18 cellular contexts compared by ENCODE assay signal in the genomic region with DNA sequence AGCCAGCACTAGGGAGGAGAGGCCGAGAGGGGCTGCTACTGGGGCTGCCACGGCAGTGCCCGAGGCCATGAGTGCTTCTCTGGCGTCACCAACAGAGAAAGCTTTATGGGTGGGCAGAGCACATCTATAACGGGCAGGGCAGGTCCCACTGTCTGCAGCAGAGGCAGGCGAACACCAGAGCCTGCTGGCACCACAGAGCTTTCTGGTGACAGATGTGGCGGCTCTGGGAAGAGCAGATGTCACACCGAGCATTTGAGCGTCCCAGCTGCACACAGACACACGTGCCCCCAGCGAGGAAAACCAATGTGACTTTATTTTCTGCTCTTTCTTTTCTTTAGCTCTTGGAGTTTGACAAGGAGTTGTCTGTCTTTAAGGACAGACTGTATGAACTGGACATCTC.
"Had no signal": no experiment of that assay in that cellular context is flagged by ENCODE, and none has a peak within 500 bp of the region (broad histone marks: within the 10 kb centered on the region; RNA-seq: fewer than 3 reads in every experiment).

No MANE protein-coding gene starts in this region.

- H3K27ac ChIP-seq: gastrocnemius medialis, hepatocyte, left lung, neutrophil, right atrium auricular region, transverse colon, vagina had no signal

- DNase-seq: activated CD4-positive, alpha-beta T cell treated with anti-CD3 and anti-CD28 coated beads, Interleukin-2, amount 10 ng/mL, durations not matched to agents 24 days and 14 days; activated CD4-positive, CD25-positive, alpha-beta regulatory T cell; activated CD8-positive, alpha-beta memory T cell treated with anti-CD3 and anti-CD28 coated beads, Interleukin-2, amount 50 U/mL, for 4 hours; activated CD8-positive, alpha-beta T cell treated with anti-CD3 and anti-CD28 coated beads, Interleukin-2, amount 10 ng/mL, durations not matched to agents 7 days and 5 days; activated gamma-delta T cell; activated T-cell treated with anti-CD3 and anti-CD28 coated beads, Interleukin-2, amount 50 U/mL, for 72 hours; effector memory CD4-positive, alpha-beta T cell; gastrocnemius medialis; left lung; mammary epithelial cell; natural killer cell; stimulated activated CD4-positive, alpha-beta T cell treated with anti-CD3 and anti-CD28 coated beads, Interleukin-2, amount 100 ng/mL, for 48 hours; transverse colon had no signal

- ATAC-seq: activated CD8-positive, alpha-beta T cell treated with anti-CD3 and anti-CD28 coated beads, Interleukin-2, amount 10 ng/mL, durations not matched to agents 7 days and 5 days; activated T-cell treated with anti-CD3 and anti-CD28 coated beads, Interleukin-2, amount 50 U/mL, for 72 hours; gastrocnemius medialis; left lung; stimulated activated memory B cell treated with anti-CD40 and anti-IgM and Interleukin-4, amounts not matched to agents 10 μg/mL and 1 μg/mL and 100 μg/mL, for 72 hours had no signal
